Comparison of ENCODE assay signal across 28 cellular contexts in genomic region chr9:123072407-123072995, GRCh38. TPM values are rescaled to one million over a fixed set of nuclear protein-coding genes. Genes with fewer than 3 reads are reported as not detected.
A peak's percentile ranks its signal among the peaks of the same experiment; 100 is the strongest.
DNase-seq lines count a peak whose midpoint lies in the region; ATAC-seq and TF ChIP-seq lines count a peak whose summit lies in the region.
"Had no signal": no experiment of that assay in that cellular context is flagged by ENCODE, and none has a peak within 500 bp of the region (broad histone marks: within the 10 kb centered on the region; RNA-seq: fewer than 3 reads in every experiment).

No MANE protein-coding gene starts in this region.

- TF ChIP-seq RAD21 in IMR-90 (IDR thresholded peaks at IDR 0.05; ENCODE audit: low read length) = no peak

- H3K4me2 ChIP-seq in IMR-90 (ENCODE audit: low read depth, low read length) (no peak overlapping the region), mesendoderm (ENCODE audit: low read length) (no peak overlapping the region)
- H3K4me2 ChIP-seq: A549 had no signal

- no peaks in the 10 kb centered on the region for H3K79me2 ChIP-seq in mesendoderm (ENCODE audit: control insufficient read depth, insufficient read depth, low read length)

- H3K4me1 ChIP-seq in IMR-90 (ENCODE audit: control insufficient read depth, insufficient read depth, low read length) = peaks cover 12% of the 10 kb centered on the region
- H3K4me1 ChIP-seq in mesendoderm (ENCODE audit: control insufficient read depth, low read depth, low read length) = peaks cover 4% of the 10 kb centered on the region
- H3K4me1 ChIP-seq: A549, prostate gland, vagina had no signal

- H3K79me1 ChIP-seq in IMR-90 (ENCODE audit: low read depth in 1 of 2, low read length in 2 of 2) = peaks cover 0 to 18% of the 10 kb centered on the region in 2 experiments; a peak in 2 of 4 replicates
- no peaks in the 10 kb centered on the region for H3K79me1 ChIP-seq in mesendoderm (ENCODE audit: low read length)

- H2AK5ac ChIP-seq in IMR-90 (ENCODE audit: low read depth, low read length) (peak overlapping the region; percentile 49; the same call in 1 of the 2 replicates), mesendoderm (ENCODE audit: low read length) (no peak overlapping the region)

- WGBS in IMR-90 (ENCODE audit: extremely low coverage in 2 of 2, insufficient read length in 1 of 2), 2 experiments = no CpG with 5 or more reads among the region's 2 CpGs
- WGBS in mesendoderm (ENCODE audit: extremely low coverage, insufficient coverage, low lambda C conversion rate) = no CpG with 5 or more reads among the region's 2 CpGs

- TF ChIP-seq POLR2A in IMR-90 (IDR thresholded peaks at IDR 0.05; ENCODE audit: low read depth, low read length) = no peak

- H3K9me1 ChIP-seq in IMR-90 (ENCODE audit: insufficient read depth, low read length) = peaks cover 11% of the 10 kb centered on the region

- H3K14ac ChIP-seq in IMR-90 (replicated peaks; ENCODE audit: low read depth, low read length) = no peak overlapping the region; the same call in 1 of the 2 replicates

- 0 out of 2 replicates have a peak overlapping the region, but pooled peaks have one; percentile 46 for H2BK20ac ChIP-seq in IMR-90 (ENCODE audit: low read depth, low read length)

- no peak overlapping the region for H2BK120ac ChIP-seq in IMR-90 (ENCODE audit: low read depth, low read length)
- H2BK120ac ChIP-seq in mesendoderm (ENCODE audit: low read depth, low read length) = no peak overlapping the region

- H2AFZ ChIP-seq in IMR-90 (replicated peaks; ENCODE audit: low read length, poor library complexity) = no peak overlapping the region

- H3K36me3 ChIP-seq in IMR-90 (ENCODE audit: control insufficient read depth, insufficient read depth, low read length) (peaks cover 14% of the 10 kb centered on the region), mesendoderm (ENCODE audit: control insufficient read depth, insufficient read depth, low read length) (no peaks in the 10 kb centered on the region)
- H3K36me3 ChIP-seq: prostate gland had no signal

- dilution Hi-C loops in IMR-90 (cut with HindIII; ENCODE audit: low sequenced_read_pairs, unreplicated experiment) = no loop called here

- POLR2A ChIA-PET in IMR-90 (lab: Charles Lee; ENCODE audit: unreplicated experiment) = no interaction called here

- H3K56ac ChIP-seq in IMR-90 (ENCODE audit: extremely low read depth, insufficient read depth, low read length) = no peak overlapping the region
- H3K56ac ChIP-seq in mesendoderm (ENCODE audit: low read length) = no peak overlapping the region

- H3K27ac ChIP-seq in IMR-90 (ENCODE audit: insufficient read depth, low read length) (no peak overlapping the region), dorsolateral prefrontal cortex (peak overlapping the region in 33 of 59 donors; percentile 2 to 68 (median 43)), mesendoderm (ENCODE audit: low read depth, low read length) (no peak overlapping the region)
- H3K27ac ChIP-seq: A549, neutrophil, prostate gland had no signal

- intact Hi-C loops in IMR-90 (cut with micrococcal nuclease) (no loop called here), dorsolateral prefrontal cortex (cut with DNase I) (no loop called here)

- H4K5ac ChIP-seq in IMR-90 (ENCODE audit: low read depth, low read length) = no peak overlapping the region
- H4K5ac ChIP-seq in mesendoderm (ENCODE audit: low read length) = no peak overlapping the region

- no TSS peak for BruUV-seq in IMR-90 (replicated peaks; lab: Mats Ljungman, UMichigan)

- no peak overlapping the region for H2AK9ac ChIP-seq in IMR-90 (replicated peaks; ENCODE audit: low read depth, low read length, poor library complexity)

- peak; percentile 46 for DNase-seq in ELF-1 (ENCODE audit: low read depth, low spot score)
- DNase-seq in IMR-90 = no peak
- DNase-seq in dorsolateral prefrontal cortex = no peak
- DNase-seq in mesendoderm = peak; percentile 9
- no peak for DNase-seq in activated CD8-positive, alpha-beta memory T cell treated with anti-CD3 and anti-CD28 coated beads, Interleukin-2, amount 50 U/mL, for 48 hours
- no peak for DNase-seq in AG20443 (ENCODE audit: low spot score)
- DNase-seq: activated CD4-positive, alpha-beta T cell treated with anti-CD3 and anti-CD28 coated beads for 1 hour; activated CD8-positive, alpha-beta T cell treated with anti-CD3 and anti-CD28 coated beads for 36 hours; activated effector memory CD4-positive, alpha-beta T cell treated with anti-CD3 and anti-CD28 coated beads, Interleukin-2, amount 50 U/mL, for 16 hours; activated naive CD8-positive, alpha-beta T cell treated with anti-CD3 and anti-CD28 coated beads, Interleukin-2, amount 10 ng/mL, durations not matched to agents 7 days and 5 days; cerebellar nuclear complex; DMS153; immature natural killer cell; Kasumi-1; left colon; NCI-H146; RPMI8226; stimulated activated CD4-positive, alpha-beta T cell treated with anti-CD3 and anti-CD28 coated beads, Interleukin-15, amount 100 ng/mL, for 24 hours; stimulated activated naive CD4-positive, alpha-beta T cell treated with Interleukin-2 at 50 U/mL for 16 hours; T-helper 17 cell; testis had no signal

- H3K23ac ChIP-seq in IMR-90 (ENCODE audit: low read depth, low read length) (no peak overlapping the region), mesendoderm (ENCODE audit: low read length) (no peak overlapping the region)

- H3K4me3 ChIP-seq in IMR-90 (ENCODE audit: insufficient read depth, low read depth, low read length) (no peak overlapping the region), dorsolateral prefrontal cortex (no peak overlapping the region), mesendoderm (ENCODE audit: low read length) (no peak overlapping the region)
- H3K4me3 ChIP-seq: A549, prostate gland, testis, vagina had no signal

- H4K20me1 ChIP-seq in IMR-90 (ENCODE audit: insufficient read depth, low read length) = peaks cover 4% of the 10 kb centered on the region; the same call in 1 of the 2 replicates

- H3K27me3 ChIP-seq in IMR-90 (ENCODE audit: control insufficient read depth, insufficient read depth, low read length) (no peaks in the 10 kb centered on the region), dorsolateral prefrontal cortex (no peaks in the 10 kb centered on the region), mesendoderm (ENCODE audit: insufficient read depth, low read length, poor library complexity) (no peaks in the 10 kb centered on the region)
- H3K27me3 ChIP-seq: neutrophil, testis, vagina had no signal

- no peak overlapping the region for H4K91ac ChIP-seq in IMR-90 (ENCODE audit: insufficient read depth, low read depth, low read length)

- H2BK15ac ChIP-seq in IMR-90 (ENCODE audit: low read depth, low read length) (no peak overlapping the region), mesendoderm (replicated peaks; ENCODE audit: low read depth) (no peak overlapping the region)

- no peak overlapping the region for H3K18ac ChIP-seq in IMR-90 (ENCODE audit: low read depth, low read length)
- H3K18ac ChIP-seq in mesendoderm (ENCODE audit: low read length) = no peak overlapping the region

- H4K8ac ChIP-seq in IMR-90 (ENCODE audit: low read depth in 2 of 2, low read length in 2 of 2) (no peak overlapping the region), mesendoderm (ENCODE audit: low read depth, low read length) (no peak overlapping the region)

- in situ Hi-C loops in IMR-90 (cut with MboI; ENCODE audit: low sequenced_read_pairs) = no loop called here

- CTCF ChIA-PET in IMR-90 (lab: Yijun Ruan, JAX) = interaction anchor here (0.5 to 0.6 kb wide), 3 partner anchors 23 to 473 kb away, joined by 3 read pairs; no protein-coding TSS in a partner anchor

- no peaks in the 10 kb centered on the region for H3K9me3 ChIP-seq in IMR-90 (ENCODE audit: control insufficient read depth, insufficient read depth, low read length)
- H3K9me3 ChIP-seq: A549, neutrophil, prostate gland, testis, vagina had no signal

- H2BK5ac ChIP-seq in IMR-90 (ENCODE audit: low read depth, low read length, poor library complexity, severe bottlenecking) (no peak overlapping the region), mesendoderm (ENCODE audit: low read length) (no peak overlapping the region)

- H3K4ac ChIP-seq in IMR-90 (ENCODE audit: low read depth, low read length) (no peak overlapping the region), mesendoderm (ENCODE audit: low read depth, low read length) (no peak overlapping the region)

- no peak overlapping the region for H3K9ac ChIP-seq in IMR-90 (ENCODE audit: low read depth, low read length)
- H3K9ac ChIP-seq in mesendoderm (ENCODE audit: low read length) = no peak overlapping the region

- TF ChIP-seq CTCF in IMR-90 (conservative IDR thresholded peaks at IDR 0.05; ENCODE audit: low read depth, low read length) (no peak), dorsolateral prefrontal cortex (IDR thresholded peaks at IDR 0.05 in 54 of 56, conservative IDR thresholded peaks at IDR 0.05 in 2 of 56; ENCODE audit: low read depth in 1 of 56, partially characterized antibody in 56 of 56) (no peak)

- ATAC-seq in IMR-90 (ENCODE audit: low read depth) = no peak
- no peak for ATAC-seq in GM21367 (IDR thresholded peaks at IDR 0.05; ENCODE audit: unreplicated experiment)
- no peak for ATAC-seq in GM21515 (IDR thresholded peaks at IDR 0.05; ENCODE audit: unreplicated experiment)
- ATAC-seq: A549; activated CD8-positive, alpha-beta T cell treated with anti-CD3 and anti-CD28 coated beads for 36 hours; left colon; T-helper 17 cell had no signal

TF ChIP-seq in IMR-90, 13 proteins besides CTCF, POLR2A, EP300 and RAD21 (continues in another document):
- TF ChIP-seq SMC3 (IDR thresholded peaks at IDR 0.05; ENCODE audit: low read depth, low read length) (no peak), BHLHE40 (IDR thresholded peaks at IDR 0.05; ENCODE audit: low read depth, low read length) (no peak), NFE2L2 (IDR thresholded peaks at IDR 0.05; ENCODE audit: low read depth, low read length) (no peak), CEBPB (IDR thresholded peaks at IDR 0.05; ENCODE audit: low read depth, low read length) (no peak), RCOR1 (IDR thresholded peaks at IDR 0.05; ENCODE audit: insufficient replicate concordance, low read length) (no peak), MAZ (IDR thresholded peaks at IDR 0.05; ENCODE audit: borderline replicate concordance, low read depth, low read length) (no peak)
- TF ChIP-seq, protein P1, sequence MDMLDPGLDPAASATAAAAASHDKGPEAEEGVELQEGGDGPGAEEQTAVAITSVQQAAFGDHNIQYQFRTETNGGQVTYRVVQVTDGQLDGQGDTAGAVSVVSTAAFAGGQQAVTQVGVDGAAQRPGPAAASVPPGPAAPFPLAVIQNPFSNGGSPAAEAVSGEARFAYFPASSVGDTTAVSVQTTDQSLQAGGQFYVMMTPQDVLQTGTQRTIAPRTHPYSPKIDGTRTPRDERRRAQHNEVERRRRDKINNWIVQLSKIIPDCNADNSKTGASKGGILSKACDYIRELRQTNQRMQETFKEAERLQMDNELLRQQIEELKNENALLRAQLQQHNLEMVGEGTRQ (IDR thresholded peaks at IDR 0.05; ENCODE audit: low read depth, low read length) = no peak

RNA-seq across cellular contexts. Expression of gene GPR21, which starts 39.0 kb away (rescaled TPM):
- total RNA-seq in IMR-90 (2012; rRNA removed) = 0.28 and 0.90 TPM in 2 replicates
- not detected in 2 replicates for polyA plus RNA-seq in IMR-90 (2012; rRNA removed)
- 0.11 TPM in 1 of 2 replicates, not detected in the other for polyA plus RNA-seq in IMR-90 (2012; cell fraction: cytosol; rRNA removed)
- 0.22 and 0.58 TPM in 2 replicates for polyA plus RNA-seq in IMR-90 (2012; cell fraction: nucleus; rRNA removed; ENCODE audit: low replicate concordance)
- 10 to 100 TPM in 69 of 120 experiments, 1 to 10 TPM in 50, not detected in 1; 1.7 to 28.5 (median 11.2) TPM for total RNA-seq in dorsolateral prefrontal cortex
- polyA plus RNA-seq in mesendoderm (2013, experiment 1 of 2) = not detected
- polyA plus RNA-seq in mesendoderm (2013, experiment 2 of 2) = not detected
- total RNA-seq: G401, vagina had no signal
- polyA plus RNA-seq: immature natural killer cell had no signal

Comparison
In these comparisons a context has a peak if more than half of its experiments do, and no peak if none do; other contexts are left out.
1. DNase-seq: peak in ELF-1 (single experiment) and mesendoderm (single experiment); none in IMR-90 (single experiment), dorsolateral prefrontal cortex (0 of 10), activated CD8-positive, alpha-beta memory T cell treated with anti-CD3 and anti-CD28 coated beads, Interleukin-2, amount 50 U/mL, for 48 hours (single experiment) and AG20443 (single experiment).
2. H3K27ac ChIP-seq: peak in dorsolateral prefrontal cortex (33 of 59); none in IMR-90 (single experiment) and mesendoderm (single experiment).